1 cellular context compared by ENCODE assay signal in the genomic region with DNA sequence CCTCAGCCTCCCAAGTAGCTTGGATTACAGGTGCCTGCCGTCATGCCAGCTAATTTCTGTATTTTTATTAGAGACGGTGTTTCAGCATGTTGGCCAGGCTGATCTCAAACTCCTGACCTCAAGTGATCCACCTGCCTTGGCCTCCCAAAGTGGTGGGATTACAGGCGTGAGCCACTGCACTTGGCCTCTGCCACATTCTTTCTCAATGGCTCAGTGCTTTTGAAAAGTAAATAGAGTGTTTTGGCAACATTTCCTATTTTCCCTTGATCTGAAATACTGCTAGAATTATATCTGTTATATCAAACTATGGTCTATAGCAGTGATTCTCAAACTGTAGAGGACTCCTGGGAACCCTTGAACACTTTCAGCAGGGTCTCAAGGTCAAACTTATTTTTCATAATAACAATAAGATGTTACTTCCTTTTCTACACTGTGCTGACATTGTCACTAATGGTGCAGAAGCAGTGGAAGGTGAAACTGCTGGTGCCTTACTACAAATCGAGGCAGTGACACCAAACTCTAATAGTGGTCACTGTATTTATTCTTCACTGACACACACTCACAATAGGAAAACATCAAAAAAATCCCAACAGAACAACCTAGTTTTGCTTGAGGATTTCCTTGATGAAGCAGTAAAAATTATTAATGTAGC.
TF ChIP-seq lines count a peak whose summit lies in the region.

No MANE protein-coding gene starts in this region.

TF ChIP-seq in HepG2, 621 proteins besides CTCF, POLR2A, EP300 and RAD21 (continued from another document):
- TF ChIP-seq, protein P1, sequence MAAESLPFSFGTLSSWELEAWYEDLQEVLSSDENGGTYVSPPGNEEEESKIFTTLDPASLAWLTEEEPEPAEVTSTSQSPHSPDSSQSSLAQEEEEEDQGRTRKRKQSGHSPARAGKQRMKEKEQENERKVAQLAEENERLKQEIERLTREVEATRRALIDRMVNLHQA (CRISPR knock-in tag; IDR thresholded peaks at IDR 0.05): no peak
- 0 out of 2 replicates have a peak, but pooled peaks have one; percentile 22 for TF ChIP-seq AHDC1 (CRISPR knock-in tag; IDR thresholded peaks at IDR 0.05; ENCODE audit: borderline replicate concordance)
- no peak for TF ChIP-seq ARNT (IDR thresholded peaks at IDR 0.05)
- TF ChIP-seq, protein P2, sequence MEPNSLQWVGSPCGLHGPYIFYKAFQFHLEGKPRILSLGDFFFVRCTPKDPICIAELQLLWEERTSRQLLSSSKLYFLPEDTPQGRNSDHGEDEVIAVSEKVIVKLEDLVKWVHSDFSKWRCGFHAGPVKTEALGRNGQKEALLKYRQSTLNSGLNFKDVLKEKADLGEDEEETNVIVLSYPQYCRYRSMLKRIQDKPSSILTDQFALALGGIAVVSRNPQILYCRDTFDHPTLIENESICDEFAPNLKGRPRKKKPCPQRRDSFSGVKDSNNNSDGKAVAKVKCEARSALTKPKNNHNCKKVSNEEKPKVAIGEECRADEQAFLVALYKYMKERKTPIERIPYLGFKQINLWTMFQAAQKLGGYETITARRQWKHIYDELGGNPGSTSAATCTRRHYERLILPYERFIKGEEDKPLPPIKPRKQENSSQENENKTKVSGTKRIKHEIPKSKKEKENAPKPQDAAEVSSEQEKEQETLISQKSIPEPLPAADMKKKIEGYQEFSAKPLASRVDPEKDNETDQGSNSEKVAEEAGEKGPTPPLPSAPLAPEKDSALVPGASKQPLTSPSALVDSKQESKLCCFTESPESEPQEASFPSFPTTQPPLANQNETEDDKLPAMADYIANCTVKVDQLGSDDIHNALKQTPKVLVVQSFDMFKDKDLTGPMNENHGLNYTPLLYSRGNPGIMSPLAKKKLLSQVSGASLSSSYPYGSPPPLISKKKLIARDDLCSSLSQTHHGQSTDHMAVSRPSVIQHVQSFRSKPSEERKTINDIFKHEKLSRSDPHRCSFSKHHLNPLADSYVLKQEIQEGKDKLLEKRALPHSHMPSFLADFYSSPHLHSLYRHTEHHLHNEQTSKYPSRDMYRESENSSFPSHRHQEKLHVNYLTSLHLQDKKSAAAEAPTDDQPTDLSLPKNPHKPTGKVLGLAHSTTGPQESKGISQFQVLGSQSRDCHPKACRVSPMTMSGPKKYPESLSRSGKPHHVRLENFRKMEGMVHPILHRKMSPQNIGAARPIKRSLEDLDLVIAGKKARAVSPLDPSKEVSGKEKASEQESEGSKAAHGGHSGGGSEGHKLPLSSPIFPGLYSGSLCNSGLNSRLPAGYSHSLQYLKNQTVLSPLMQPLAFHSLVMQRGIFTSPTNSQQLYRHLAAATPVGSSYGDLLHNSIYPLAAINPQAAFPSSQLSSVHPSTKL (CRISPR knock-in tag; IDR thresholded peaks at IDR 0.05): peak; percentile 48
- TF ChIP-seq IRF2 (CRISPR knock-in tag; IDR thresholded peaks at IDR 0.05): no peak
- TF ChIP-seq FOXA3 (CRISPR knock-in tag; IDR thresholded peaks at IDR 0.05): 0 out of 2 replicates have a peak, but pooled peaks have one; percentile 31
- 0 out of 2 replicates have a peak, but pooled peaks have one; percentile 14 for TF ChIP-seq SALL1 (CRISPR knock-in tag; IDR thresholded peaks at IDR 0.05)
- TF ChIP-seq ZNF746 (CRISPR knock-in tag; IDR thresholded peaks at IDR 0.05): no peak
- no peak for TF ChIP-seq JDP2 (CRISPR knock-in tag; IDR thresholded peaks at IDR 0.05; ENCODE audit: borderline replicate concordance)
- TF ChIP-seq ONECUT2 (CRISPR knock-in tag; IDR thresholded peaks at IDR 0.05): no peak
- TF ChIP-seq RARA (CRISPR knock-in tag; IDR thresholded peaks at IDR 0.05): 0 out of 2 replicates have a peak, but pooled peaks have one; percentile 56
- no peak for TF ChIP-seq JARID2 (CRISPR knock-in tag; IDR thresholded peaks at IDR 0.05; ENCODE audit: insufficient replicate concordance)
- TF ChIP-seq PRMT3 (CRISPR knock-in tag; IDR thresholded peaks at IDR 0.05; ENCODE audit: borderline replicate concordance, low read depth): no peak
- TF ChIP-seq ZNF441 (CRISPR knock-in tag; IDR thresholded peaks at IDR 0.05; ENCODE audit: borderline replicate concordance): no peak
- TF ChIP-seq FOSL2 (CRISPR knock-in tag; IDR thresholded peaks at IDR 0.05): peak; percentile 70
- TF ChIP-seq, protein P3, sequence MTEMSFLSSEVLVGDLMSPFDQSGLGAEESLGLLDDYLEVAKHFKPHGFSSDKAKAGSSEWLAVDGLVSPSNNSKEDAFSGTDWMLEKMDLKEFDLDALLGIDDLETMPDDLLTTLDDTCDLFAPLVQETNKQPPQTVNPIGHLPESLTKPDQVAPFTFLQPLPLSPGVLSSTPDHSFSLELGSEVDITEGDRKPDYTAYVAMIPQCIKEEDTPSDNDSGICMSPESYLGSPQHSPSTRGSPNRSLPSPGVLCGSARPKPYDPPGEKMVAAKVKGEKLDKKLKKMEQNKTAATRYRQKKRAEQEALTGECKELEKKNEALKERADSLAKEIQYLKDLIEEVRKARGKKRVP (CRISPR knock-in tag; IDR thresholded peaks at IDR 0.05): no peak
- no peak for TF ChIP-seq THAP8 (CRISPR knock-in tag; IDR thresholded peaks at IDR 0.05; ENCODE audit: borderline replicate concordance)
- no peak for TF ChIP-seq NR2F2 (IDR thresholded peaks at IDR 0.05; ENCODE audit: borderline replicate concordance, low read depth)
